Comparison of ENCODE assay signal across 3 cellular contexts in the genomic region with DNA sequence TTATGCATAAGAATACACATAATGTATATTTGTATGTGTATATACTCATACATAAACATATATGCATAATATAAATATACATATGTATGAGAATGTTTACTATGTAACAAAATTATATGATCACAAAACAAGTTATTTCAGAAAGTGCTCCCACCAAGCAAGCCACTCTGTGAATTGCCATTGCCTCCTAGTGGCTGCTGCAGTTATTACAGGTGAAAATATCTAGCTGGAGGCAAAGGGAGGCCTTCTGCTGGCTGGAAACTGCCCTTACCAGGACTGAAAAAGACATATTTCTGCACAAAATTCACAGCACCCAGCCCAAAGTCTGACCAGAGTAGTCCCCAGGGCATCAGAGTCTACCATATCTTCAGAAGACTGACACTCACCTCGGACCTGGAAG.
TF ChIP-seq lines count a peak whose summit lies in the region.

No MANE protein-coding gene starts in this region.

TF ChIP-seq in HCT116, 20 proteins besides CTCF, POLR2A, EP300 and RAD21 (continues in another document):
- TF ChIP-seq, protein P1, sequence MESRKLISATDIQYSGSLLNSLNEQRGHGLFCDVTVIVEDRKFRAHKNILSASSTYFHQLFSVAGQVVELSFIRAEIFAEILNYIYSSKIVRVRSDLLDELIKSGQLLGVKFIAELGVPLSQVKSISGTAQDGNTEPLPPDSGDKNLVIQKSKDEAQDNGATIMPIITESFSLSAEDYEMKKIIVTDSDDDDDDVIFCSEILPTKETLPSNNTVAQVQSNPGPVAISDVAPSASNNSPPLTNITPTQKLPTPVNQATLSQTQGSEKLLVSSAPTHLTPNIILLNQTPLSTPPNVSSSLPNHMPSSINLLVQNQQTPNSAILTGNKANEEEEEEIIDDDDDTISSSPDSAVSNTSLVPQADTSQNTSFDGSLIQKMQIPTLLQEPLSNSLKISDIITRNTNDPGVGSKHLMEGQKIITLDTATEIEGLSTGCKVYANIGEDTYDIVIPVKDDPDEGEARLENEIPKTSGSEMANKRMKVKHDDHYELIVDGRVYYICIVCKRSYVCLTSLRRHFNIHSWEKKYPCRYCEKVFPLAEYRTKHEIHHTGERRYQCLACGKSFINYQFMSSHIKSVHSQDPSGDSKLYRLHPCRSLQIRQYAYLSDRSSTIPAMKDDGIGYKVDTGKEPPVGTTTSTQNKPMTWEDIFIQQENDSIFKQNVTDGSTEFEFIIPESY (IDR thresholded peaks at IDR 0.05; ENCODE audit: extremely low read depth, insufficient replicate concordance, low read length): no peak
- TF ChIP-seq CBX3 (IDR thresholded peaks at IDR 0.05; ENCODE audit: low read depth): no peak
- TF ChIP-seq SIN3A (IDR thresholded peaks at IDR 0.05; ENCODE audit: low read depth): no peak
- TF ChIP-seq ELF1 (IDR thresholded peaks at IDR 0.05; ENCODE audit: borderline replicate concordance, low read depth): no peak
- TF ChIP-seq EZH2 (IDR thresholded peaks at IDR 0.05): no peak
- no peak for TF ChIP-seq TCF7L2 (IDR thresholded peaks at IDR 0.05; ENCODE audit: borderline replicate concordance, extremely low read depth, insufficient read depth, insufficient read length)
- TF ChIP-seq FOSL1 (IDR thresholded peaks at IDR 0.05; ENCODE audit: low read depth): no peak
- no peak for TF ChIP-seq ZFX (IDR thresholded peaks at IDR 0.05)
- TF ChIP-seq JUND (IDR thresholded peaks at IDR 0.05): no peak
- TF ChIP-seq ZNF274 (IDR thresholded peaks at IDR 0.05; ENCODE audit: low read depth, low read length): no peak
- TF ChIP-seq CEBPB (IDR thresholded peaks at IDR 0.05; ENCODE audit: low read depth): no peak
- no peak for TF ChIP-seq SRF (IDR thresholded peaks at IDR 0.05; ENCODE audit: low read depth)
- no peak for TF ChIP-seq MAX (IDR thresholded peaks at IDR 0.05)
- TF ChIP-seq, protein P2, sequence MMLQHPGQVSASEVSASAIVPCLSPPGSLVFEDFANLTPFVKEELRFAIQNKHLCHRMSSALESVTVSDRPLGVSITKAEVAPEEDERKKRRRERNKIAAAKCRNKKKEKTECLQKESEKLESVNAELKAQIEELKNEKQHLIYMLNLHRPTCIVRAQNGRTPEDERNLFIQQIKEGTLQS (IDR thresholded peaks at IDR 0.05): no peak
- no peak for TF ChIP-seq EGR1 (IDR thresholded peaks at IDR 0.05; ENCODE audit: low read depth)
- no peak for TF ChIP-seq EZH2phosphoT487 (IDR thresholded peaks at IDR 0.05; ENCODE audit: borderline replicate concordance)
- TF ChIP-seq YY1 (IDR thresholded peaks at IDR 0.05; ENCODE audit: extremely low read depth, insufficient replicate concordance, low read depth, low read length): no peak
- no peak for TF ChIP-seq SP1 (IDR thresholded peaks at IDR 0.05; ENCODE audit: low read depth)
- TF ChIP-seq POLR2AphosphoS5 (IDR thresholded peaks at IDR 0.05; ENCODE audit: low read depth, low read length): no peak

TF ChIP-seq in WTC11, 78 proteins besides CTCF, POLR2A, EP300 and RAD21 (continues in another document):
- TF ChIP-seq USF2 (CRISPR knock-in tag; IDR thresholded peaks at IDR 0.05): no peak
- no peak for TF ChIP-seq MXD4 (CRISPR knock-in tag; IDR thresholded peaks at IDR 0.05; ENCODE audit: borderline replicate concordance)
- TF ChIP-seq OVOL2 (CRISPR knock-in tag; IDR thresholded peaks at IDR 0.05; ENCODE audit: borderline replicate concordance): no peak
- TF ChIP-seq JUN (CRISPR knock-in tag; IDR thresholded peaks at IDR 0.05): no peak
- TF ChIP-seq ZNF423 (CRISPR knock-in tag; IDR thresholded peaks at IDR 0.05): no peak
- no peak for TF ChIP-seq ATF1 (CRISPR knock-in tag; IDR thresholded peaks at IDR 0.05)
- no peak for TF ChIP-seq GTF2I (CRISPR knock-in tag; conservative IDR thresholded peaks at IDR 0.05)
- no peak for TF ChIP-seq FOXJ3 (CRISPR knock-in tag; IDR thresholded peaks at IDR 0.05; ENCODE audit: borderline replicate concordance)
- no peak for TF ChIP-seq ZNF416 (CRISPR knock-in tag; IDR thresholded peaks at IDR 0.05)
- TF ChIP-seq, protein P3, sequence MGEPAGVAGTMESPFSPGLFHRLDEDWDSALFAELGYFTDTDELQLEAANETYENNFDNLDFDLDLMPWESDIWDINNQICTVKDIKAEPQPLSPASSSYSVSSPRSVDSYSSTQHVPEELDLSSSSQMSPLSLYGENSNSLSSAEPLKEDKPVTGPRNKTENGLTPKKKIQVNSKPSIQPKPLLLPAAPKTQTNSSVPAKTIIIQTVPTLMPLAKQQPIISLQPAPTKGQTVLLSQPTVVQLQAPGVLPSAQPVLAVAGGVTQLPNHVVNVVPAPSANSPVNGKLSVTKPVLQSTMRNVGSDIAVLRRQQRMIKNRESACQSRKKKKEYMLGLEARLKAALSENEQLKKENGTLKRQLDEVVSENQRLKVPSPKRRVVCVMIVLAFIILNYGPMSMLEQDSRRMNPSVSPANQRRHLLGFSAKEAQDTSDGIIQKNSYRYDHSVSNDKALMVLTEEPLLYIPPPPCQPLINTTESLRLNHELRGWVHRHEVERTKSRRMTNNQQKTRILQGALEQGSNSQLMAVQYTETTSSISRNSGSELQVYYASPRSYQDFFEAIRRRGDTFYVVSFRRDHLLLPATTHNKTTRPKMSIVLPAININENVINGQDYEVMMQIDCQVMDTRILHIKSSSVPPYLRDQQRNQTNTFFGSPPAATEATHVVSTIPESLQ (CRISPR knock-in tag; IDR thresholded peaks at IDR 0.05): no peak
- no peak for TF ChIP-seq ZNF425 (CRISPR knock-in tag; conservative IDR thresholded peaks at IDR 0.05)
- no peak for TF ChIP-seq MAX (CRISPR knock-in tag; IDR thresholded peaks at IDR 0.05)
- TF ChIP-seq, protein P4, sequence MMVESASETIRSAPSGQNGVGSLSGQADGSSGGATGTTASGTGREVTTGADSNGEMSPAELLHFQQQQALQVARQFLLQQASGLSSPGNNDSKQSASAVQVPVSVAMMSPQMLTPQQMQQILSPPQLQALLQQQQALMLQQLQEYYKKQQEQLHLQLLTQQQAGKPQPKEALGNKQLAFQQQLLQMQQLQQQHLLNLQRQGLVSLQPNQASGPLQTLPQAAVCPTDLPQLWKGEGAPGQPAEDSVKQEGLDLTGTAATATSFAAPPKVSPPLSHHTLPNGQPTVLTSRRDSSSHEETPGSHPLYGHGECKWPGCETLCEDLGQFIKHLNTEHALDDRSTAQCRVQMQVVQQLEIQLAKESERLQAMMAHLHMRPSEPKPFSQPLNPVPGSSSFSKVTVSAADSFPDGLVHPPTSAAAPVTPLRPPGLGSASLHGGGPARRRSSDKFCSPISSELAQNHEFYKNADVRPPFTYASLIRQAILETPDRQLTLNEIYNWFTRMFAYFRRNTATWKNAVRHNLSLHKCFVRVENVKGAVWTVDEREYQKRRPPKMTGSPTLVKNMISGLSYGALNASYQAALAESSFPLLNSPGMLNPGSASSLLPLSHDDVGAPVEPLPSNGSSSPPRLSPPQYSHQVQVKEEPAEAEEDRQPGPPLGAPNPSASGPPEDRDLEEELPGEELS (CRISPR knock-in tag; IDR thresholded peaks at IDR 0.05): no peak
- TF ChIP-seq, protein P5, sequence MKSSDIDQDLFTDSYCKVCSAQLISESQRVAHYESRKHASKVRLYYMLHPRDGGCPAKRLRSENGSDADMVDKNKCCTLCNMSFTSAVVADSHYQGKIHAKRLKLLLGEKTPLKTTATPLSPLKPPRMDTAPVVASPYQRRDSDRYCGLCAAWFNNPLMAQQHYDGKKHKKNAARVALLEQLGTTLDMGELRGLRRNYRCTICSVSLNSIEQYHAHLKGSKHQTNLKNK (CRISPR knock-in tag; IDR thresholded peaks at IDR 0.05): no peak

TF ChIP-seq in liver, 16 proteins besides CTCF, POLR2A, EP300 and RAD21 (continued from another document):
- TF ChIP-seq, protein P1 (IDR thresholded peaks at IDR 0.05): no peak
- TF ChIP-seq FOXA2 (IDR thresholded peaks at IDR 0.05) (no peak), JUND (IDR thresholded peaks at IDR 0.05) (no peak), SP1 (IDR thresholded peaks at IDR 0.05) (no peak), HNF4A (conservative IDR thresholded peaks at IDR 0.05) (no peak), GABPA (IDR thresholded peaks at IDR 0.05 in 1 of 2, conservative IDR thresholded peaks at IDR 0.05 in 1 of 2) (no peak), NR2F2 (IDR thresholded peaks at IDR 0.05) (no peak), TAF1 (conservative IDR thresholded peaks at IDR 0.05) (no peak), RXRA (IDR thresholded peaks at IDR 0.05) (no peak), MAX (IDR thresholded peaks at IDR 0.05) (no peak), FOXA1 (IDR thresholded peaks at IDR 0.05) (no peak), EGR1 (IDR thresholded peaks at IDR 0.05; ENCODE audit: low read depth in 2 of 2) (no peak)
- TF ChIP-seq, protein P6, sequence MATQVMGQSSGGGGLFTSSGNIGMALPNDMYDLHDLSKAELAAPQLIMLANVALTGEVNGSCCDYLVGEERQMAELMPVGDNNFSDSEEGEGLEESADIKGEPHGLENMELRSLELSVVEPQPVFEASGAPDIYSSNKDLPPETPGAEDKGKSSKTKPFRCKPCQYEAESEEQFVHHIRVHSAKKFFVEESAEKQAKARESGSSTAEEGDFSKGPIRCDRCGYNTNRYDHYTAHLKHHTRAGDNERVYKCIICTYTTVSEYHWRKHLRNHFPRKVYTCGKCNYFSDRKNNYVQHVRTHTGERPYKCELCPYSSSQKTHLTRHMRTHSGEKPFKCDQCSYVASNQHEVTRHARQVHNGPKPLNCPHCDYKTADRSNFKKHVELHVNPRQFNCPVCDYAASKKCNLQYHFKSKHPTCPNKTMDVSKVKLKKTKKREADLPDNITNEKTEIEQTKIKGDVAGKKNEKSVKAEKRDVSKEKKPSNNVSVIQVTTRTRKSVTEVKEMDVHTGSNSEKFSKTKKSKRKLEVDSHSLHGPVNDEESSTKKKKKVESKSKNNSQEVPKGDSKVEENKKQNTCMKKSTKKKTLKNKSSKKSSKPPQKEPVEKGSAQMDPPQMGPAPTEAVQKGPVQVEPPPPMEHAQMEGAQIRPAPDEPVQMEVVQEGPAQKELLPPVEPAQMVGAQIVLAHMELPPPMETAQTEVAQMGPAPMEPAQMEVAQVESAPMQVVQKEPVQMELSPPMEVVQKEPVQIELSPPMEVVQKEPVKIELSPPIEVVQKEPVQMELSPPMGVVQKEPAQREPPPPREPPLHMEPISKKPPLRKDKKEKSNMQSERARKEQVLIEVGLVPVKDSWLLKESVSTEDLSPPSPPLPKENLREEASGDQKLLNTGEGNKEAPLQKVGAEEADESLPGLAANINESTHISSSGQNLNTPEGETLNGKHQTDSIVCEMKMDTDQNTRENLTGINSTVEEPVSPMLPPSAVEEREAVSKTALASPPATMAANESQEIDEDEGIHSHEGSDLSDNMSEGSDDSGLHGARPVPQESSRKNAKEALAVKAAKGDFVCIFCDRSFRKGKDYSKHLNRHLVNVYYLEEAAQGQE (IDR thresholded peaks at IDR 0.05): no peak
- TF ChIP-seq, protein P2 (IDR thresholded peaks at IDR 0.05): no peak
